Comparison of ENCODE assay signal across 1 cellular context in genomic region chr4:140130677-140131076, GRCh38.
TF ChIP-seq lines count a peak whose summit lies in the region.

No MANE protein-coding gene starts in this region.

TF ChIP-seq in IMR-90, 13 proteins besides CTCF, POLR2A, EP300 and RAD21:
- TF ChIP-seq CEBPB (IDR thresholded peaks at IDR 0.05; ENCODE audit: low read depth, low read length) (peak; percentile 86), ELK1 (IDR thresholded peaks at IDR 0.05; ENCODE audit: borderline replicate concordance, low read depth, low read length) (no peak), FOS (IDR thresholded peaks at IDR 0.05; ENCODE audit: low read depth, low read length) (0 out of 2 replicates have a peak, but pooled peaks have one; percentile 34), BHLHE40 (IDR thresholded peaks at IDR 0.05; ENCODE audit: low read depth, low read length) (no peak), MAFK (IDR thresholded peaks at IDR 0.05; ENCODE audit: low read depth, low read length) (peak; percentile 39; the same call in 1 of the 2 replicates)
